33 cellular contexts compared by ENCODE assay signal in the genomic region with DNA sequence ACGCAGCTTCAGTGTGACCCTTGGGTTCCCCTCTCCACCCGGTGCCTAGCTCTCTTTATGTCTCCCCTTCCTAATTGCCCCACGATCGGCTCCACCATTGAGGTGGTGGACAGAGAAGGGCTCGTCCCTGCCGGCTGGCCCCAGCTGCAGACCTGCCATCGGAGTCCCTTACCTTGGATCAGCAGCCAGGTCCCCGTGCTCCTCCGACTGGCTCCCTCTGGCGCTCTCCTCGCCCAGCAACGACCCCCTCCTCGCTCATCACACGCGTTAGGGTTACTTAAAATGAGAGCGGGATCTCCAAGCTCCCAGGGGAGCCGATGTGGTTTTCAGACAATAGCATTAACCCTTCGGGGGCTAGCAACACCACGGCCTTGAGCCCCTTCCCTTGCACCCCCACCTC. TPM values are rescaled to one million over a fixed set of nuclear protein-coding genes. Genes with fewer than 3 reads are reported as not detected.
DNase-seq lines count a peak whose midpoint lies in the region; FAIRE-seq and TF ChIP-seq lines count a peak whose summit lies in the region.
"Had no signal": no experiment of that assay in that cellular context is flagged by ENCODE, and none has a peak within 500 bp of the region (broad histone marks: within the 10 kb centered on the region; RNA-seq: fewer than 3 reads in every experiment).

No MANE protein-coding gene starts in this region.

- H3K27me3 ChIP-seq in BLaER1 (no peaks in the 10 kb centered on the region), neural progenitor cell (peaks cover 81% of the 10 kb centered on the region), SJCRH30 (peaks cover 20% of the 10 kb centered on the region; the same call in 1 of the 2 replicates)

- no peaks in the 10 kb centered on the region for H3K9me3 ChIP-seq in BLaER1
- no peaks in the 10 kb centered on the region for H3K9me3 ChIP-seq in neural progenitor cell (ENCODE audit: low read depth)
- no peaks in the 10 kb centered on the region for H3K9me3 ChIP-seq in SJCRH30 (replicated peaks)
- H3K9me3 ChIP-seq: gastroesophageal sphincter had no signal

- H4K20me1 ChIP-seq in BLaER1 (no peaks in the 10 kb centered on the region), neural progenitor cell (ENCODE audit: low read depth) (no peaks in the 10 kb centered on the region)

- H3K36me3 ChIP-seq in BLaER1 (no peaks in the 10 kb centered on the region), neural progenitor cell (no peaks in the 10 kb centered on the region), SJCRH30 (no peaks in the 10 kb centered on the region)
- H3K36me3 ChIP-seq: gastroesophageal sphincter had no signal

- H3K4me2 ChIP-seq in BLaER1 (peak overlapping the region; percentile 67), neural progenitor cell (no peak overlapping the region)

- H3K27ac Mint-ChIP-seq in neural progenitor cell: no peak overlapping the region
- H3K27ac Mint-ChIP-seq: activated naive CD8-positive, alpha-beta T cell treated with anti-CD3 and anti-CD28 coated beads, Interleukin-2, amount 50 U/mL, for 24 hours; nephron; T-helper 17 cell had no signal

- H3K9ac ChIP-seq in BLaER1 (no peak overlapping the region; the same call in 1 of the 2 replicates), neural progenitor cell (no peak overlapping the region)

- peak; percentile 32 for DNase-seq in D721Med (ENCODE audit: insufficient read length, low spot score)
- peak; percentile 41 for DNase-seq in ecto neural progenitor cell (ENCODE audit: low spot score)
- no peak for DNase-seq in neural progenitor cell (ENCODE audit: low spot score)
- no peak for DNase-seq in activated gamma-delta T cell (lab: John Stamatoyannopoulos, UW)
- no peak for DNase-seq in stimulated activated CD4-positive, alpha-beta T cell treated with anti-CD3 and anti-CD28 coated beads, Interleukin-2, amount 100 ng/mL, for 24 hours
- no peak for DNase-seq in SJCRH30
- no peak for DNase-seq in NK-92 treated with Interleukin-12 subunit alpha and Interleukin-12 subunit beta, amount 100 ng/mL, for 24 hours (lab: John Stamatoyannopoulos, UW)
- DNase-seq: activated naive CD8-positive, alpha-beta T cell treated with anti-CD3 and anti-CD28 coated beads, Interleukin-2, amount 50 U/mL, for 24 hours; activated T-cell treated with anti-CD3 and anti-CD28 coated beads for 4 hours; central memory CD4-positive, alpha-beta T cell; COR-L47; DND-41; GOT3; hypothalamus; NCI-H1092 treated with DMSO at 0.1 percent for 48 hours; NCI-H187; NCI-H2227 treated with DMSO at 0.1 percent for 48 hours; NCI-H69; right cardiac atrium; RPMI8226; stimulated activated CD4-positive, alpha-beta T cell treated with anti-CD3 and anti-CD28 coated beads, Interleukin-12 subunit alpha, Interleukin-12 subunit beta, amount 100 ng/mL, for 4 hours; stimulated activated CD4-positive, alpha-beta T cell treated with anti-CD3 and anti-CD28 coated beads, Interleukin-4, amount 100 ng/mL, for 24 hours; stimulated activated naive B cell treated with anti-CD40 and anti-IgM and Interleukin-4, amounts not matched to agents 10 μg/mL and 1 μg/mL and 100 μg/mL, for 72 hours; T-helper 17 cell had no signal

- TF ChIP-seq CTCF in D721Med (IDR thresholded peaks at IDR 0.05; ENCODE audit: insufficient read depth, missing control alignments) (no peak), neural progenitor cell (IDR thresholded peaks at IDR 0.05) (no peak)

- no peaks in the 10 kb centered on the region for H3K36me3 Mint-ChIP-seq in neural progenitor cell
- H3K36me3 Mint-ChIP-seq: stimulated activated naive B cell treated with anti-CD40 and anti-IgM and Interleukin-4, amounts not matched to agents 10 μg/mL and 1 μg/mL and 100 μg/mL, for 72 hours had no signal

- H2AFZ ChIP-seq in neural progenitor cell (replicated peaks): peak overlapping the region; percentile 14

- peaks cover 6% of the 10 kb centered on the region for H3F3A ChIP-seq in neural progenitor cell (ENCODE audit: low read depth)

- no peak for FAIRE-seq in D721Med (lab: Jason Lieb, UNC)
- FAIRE-seq: islet of Langerhans had no signal

- H3K79me2 ChIP-seq in neural progenitor cell (ENCODE audit: low read depth): no peaks in the 10 kb centered on the region

- H3K4me3 ChIP-seq in BLaER1: no peak overlapping the region
- H3K4me3 ChIP-seq in neural progenitor cell: no peak overlapping the region
- H3K4me3 ChIP-seq in SJCRH30: no peak overlapping the region
- H3K4me3 ChIP-seq: gastroesophageal sphincter, SK-N-MC had no signal

- H3K4me3 Mint-ChIP-seq in neural progenitor cell: no peak overlapping the region
- H3K4me3 Mint-ChIP-seq: activated naive CD8-positive, alpha-beta T cell treated with anti-CD3 and anti-CD28 coated beads, Interleukin-2, amount 50 U/mL, for 24 hours; nephron; stimulated activated naive B cell treated with anti-CD40 and anti-IgM and Interleukin-4, amounts not matched to agents 10 μg/mL and 1 μg/mL and 100 μg/mL, for 72 hours; T-helper 17 cell had no signal

- no peaks in the 10 kb centered on the region for H3K9me3 Mint-ChIP-seq in neural progenitor cell
- H3K9me3 Mint-ChIP-seq: activated naive CD8-positive, alpha-beta T cell treated with anti-CD3 and anti-CD28 coated beads, Interleukin-2, amount 50 U/mL, for 24 hours; nephron; stimulated activated naive B cell treated with anti-CD40 and anti-IgM and Interleukin-4, amounts not matched to agents 10 μg/mL and 1 μg/mL and 100 μg/mL, for 72 hours had no signal

- H3K4me1 Mint-ChIP-seq in neural progenitor cell: peaks cover 41% of the 10 kb centered on the region

- H3K4me1 ChIP-seq in BLaER1 (peaks cover 47% of the 10 kb centered on the region), neural progenitor cell (peaks cover 25% of the 10 kb centered on the region), SJCRH30 (no peaks in the 10 kb centered on the region)
- H3K4me1 ChIP-seq: gastroesophageal sphincter had no signal

- H3K27me3 Mint-ChIP-seq in neural progenitor cell (ENCODE audit: insufficient read depth, low read depth): peaks cover 32% of the 10 kb centered on the region

- H3K27ac ChIP-seq in BLaER1: no peak overlapping the region
- no peak overlapping the region for H3K27ac ChIP-seq in neural progenitor cell
- H3K27ac ChIP-seq in SJCRH30: no peak overlapping the region
- H3K27ac ChIP-seq: gastroesophageal sphincter, SK-N-MC had no signal

RNA-seq across cellular contexts. Expression of a gene that starts 8.1 kb away (rescaled TPM):
- total RNA-seq in neural progenitor cell (ENCODE audit: low replicate concordance): 0.25 TPM in 1 of 2 replicates, not detected in the other
- 0.05 TPM in 1 of 2 replicates, not detected in the other for total RNA-seq in SJCRH30 (2014; rRNA removed; shearing (Covaris generic))
- total RNA-seq: dermis microvascular lymphatic vessel endothelial cell, fibroblast of lung, gastroesophageal sphincter, liver, right cardiac atrium, ureter had no signal

RNA-seq across cellular contexts. Expression of a gene that starts 30.5 kb away (rescaled TPM):
- 13.7 and 19.5 TPM in 2 replicates for total RNA-seq in neural progenitor cell (ENCODE audit: low replicate concordance)
- 12.2 and 12.5 TPM in 2 replicates for total RNA-seq in SJCRH30 (2014; rRNA removed; shearing (Covaris generic))

Comparison
In these comparisons a context has a peak if more than half of its experiments do, and no peak if none do; other contexts are left out.
1. DNase-seq: peak in D721Med (single experiment) and ecto neural progenitor cell (single experiment); none in neural progenitor cell (single experiment), activated gamma-delta T cell (single experiment), stimulated activated CD4-positive, alpha-beta T cell treated with anti-CD3 and anti-CD28 coated beads, Interleukin-2, amount 100 ng/mL, for 24 hours (0 of 2), SJCRH30 (0 of 2) and NK-92 treated with Interleukin-12 subunit alpha and Interleukin-12 subunit beta, amount 100 ng/mL, for 24 hours (single experiment).